ENCODE assay signal across 8 cellular contexts in genomic region chr11:2825886-2826678, GRCh38. TPM values are rescaled to one million over a fixed set of nuclear protein-coding genes. Genes with fewer than 3 reads are reported as not detected.
DNase-seq lines count a peak whose midpoint lies in the region; ATAC-seq and TF ChIP-seq lines count a peak whose summit lies in the region.

No MANE protein-coding gene starts in this region.

- peak; percentile 97 for DNase-seq in EH (ENCODE audit: low read depth)
- peak; percentile 72 for DNase-seq in SKM-1 treated with dmso at 0.1 percent for 144 hours (lab: John Stamatoyannopoulos, UW; ENCODE audit: unreplicated experiment)
- peak; percentile 98 for DNase-seq in fibroblast of villous mesenchyme (ENCODE audit: low read depth)
- DNase-seq in ovary: peak; percentile 86 to 92 (median 87)
- no peak for DNase-seq in OCI-M2 (lab: John Stamatoyannopoulos, UW; ENCODE audit: unreplicated experiment)
- DNase-seq in stimulated activated naive CD4-positive, alpha-beta T cell (lab: John Stamatoyannopoulos, UW): no peak

- TF ChIP-seq EP300 in ovary (IDR thresholded peaks at IDR 0.05): no peak

- ATAC-seq in GM19035 (IDR thresholded peaks at IDR 0.05; ENCODE audit: unreplicated experiment) (no peak), GM21360 (IDR thresholded peaks at IDR 0.05; ENCODE audit: unreplicated experiment) (no peak)

- H3K27ac ChIP-seq in ovary: peak overlapping the region; percentile 61 to 90

- peaks cover 18% of the 10 kb centered on the region for H3K4me1 ChIP-seq in ovary (ENCODE audit: insufficient read depth)

- peak; percentile 38 for TF ChIP-seq POLR2A in ovary (IDR thresholded peaks at IDR 0.05)

- intact Hi-C loops in ovary (cut with DNase I): loop anchor here in 2 of 4 donors (2.0 to 5.0 kb wide), 2 partner anchors 56 to 59 kb away; partner anchors contain the start of gene CDKN1C (in 1 of the 2)

- H3K4me3 ChIP-seq in fibroblast of villous mesenchyme (ENCODE audit: low read depth, low read length) (peak overlapping the region; percentile 6), ovary (peak overlapping the region; percentile 16)

- no peak for TF ChIP-seq CTCF in fibroblast of villous mesenchyme (IDR thresholded peaks at IDR 0.05; ENCODE audit: insufficient read depth, low read depth, low read length)
- TF ChIP-seq CTCF in ovary (IDR thresholded peaks at IDR 0.05): no peak

- H3K27me3 ChIP-seq in ovary: no peaks in the 10 kb centered on the region

- WGBS in ovary, 3 donors: 8 to 19% (median 12%) methylated on average over 20 to 29 of the region's 29 CpGs

- no peaks in the 10 kb centered on the region for H3K9me3 ChIP-seq in ovary

- no peaks in the 10 kb centered on the region for H3K36me3 ChIP-seq in ovary

RNA-seq across cellular contexts. Expression of gene CDKN1C, which starts 59.5 kb away (rescaled TPM):
- total RNA-seq in fibroblast of villous mesenchyme (3.9 and 8.7 TPM in 2 replicates), ovary (100 to 1,000 TPM; 158 to 363 (median 236) TPM)
- 100 to 1,000 TPM in 1 of 2 donors, 10 to 100 TPM in 1; 72.3 to 142 TPM for polyA plus RNA-seq in ovary

Comparison
In these comparisons a context has a peak if more than half of its experiments do, and no peak if none do; other contexts are left out.
1. DNase-seq: peak in EH (single experiment), SKM-1 treated with dmso at 0.1 percent for 144 hours (single experiment), fibroblast of villous mesenchyme (single experiment) and ovary (5 of 5); none in OCI-M2 (single experiment) and stimulated activated naive CD4-positive, alpha-beta T cell (0 of 6).
2. RNA of gene CDKN1C, which starts 59.5 kb away (total RNA-seq): 158 to 363 TPM in ovary; 3.9 to 8.7 TPM in fibroblast of villous mesenchyme; every median in the first group is over 10 times any median in the second.